In genomic region chr11:114147389-114148382, GRCh38 we compare ENCODE assay signal across 10 cellular contexts.
DNase-seq lines count a peak whose midpoint lies in the region; ATAC-seq and TF ChIP-seq lines count a peak whose summit lies in the region.
"Had no signal": no experiment of that assay in that cellular context is flagged by ENCODE, and none has a peak within 500 bp of the region (broad histone marks: within the 10 kb centered on the region; RNA-seq: fewer than 3 reads in every experiment).

No MANE protein-coding gene starts in this region.

- ATAC-seq in GM18517 (IDR thresholded peaks at IDR 0.05; ENCODE audit: unreplicated experiment) = no peak
- ATAC-seq: CD8-positive, alpha-beta T cell had no signal

- H3F3A ChIP-seq in GM23248 (ENCODE audit: insufficient read depth) (no peaks in the 10 kb centered on the region; the same call in 1 of the 2 replicates), smooth muscle cell (ENCODE audit: low read depth) (peaks cover 31% of the 10 kb centered on the region)

- H3K27ac ChIP-seq in GM23248 = no peak overlapping the region
- H3K27ac ChIP-seq in layer of hippocampus (ENCODE audit: low read depth, low read length) = peak overlapping the region; percentile 44
- H3K27ac ChIP-seq in smooth muscle cell (ENCODE audit: low read depth) = peak overlapping the region; percentile 39

- H2AFZ ChIP-seq in GM23248 (no peak overlapping the region), smooth muscle cell (ENCODE audit: low read depth) (no peak overlapping the region)

- H3K4me2 ChIP-seq in GM23248 (ENCODE audit: unreplicated experiment) = no peak overlapping the region
- H3K4me2 ChIP-seq in smooth muscle cell = peak overlapping the region; percentile 37

- no peaks in the 10 kb centered on the region for H3K36me3 ChIP-seq in GM23248 (ENCODE audit: low read depth)
- H3K36me3 ChIP-seq in smooth muscle cell (ENCODE audit: low read depth) = no peaks in the 10 kb centered on the region

- peaks cover 13% of the 10 kb centered on the region; the same call in 1 of the 2 replicates for H3K4me1 ChIP-seq in GM23248 (ENCODE audit: insufficient read depth)
- peaks cover 38% of the 10 kb centered on the region for H3K4me1 ChIP-seq in smooth muscle cell (ENCODE audit: low read depth)

- H3K9me3 ChIP-seq in GM23248 (ENCODE audit: low read depth) (no peaks in the 10 kb centered on the region), smooth muscle cell (replicated peaks; ENCODE audit: low read depth) (no peaks in the 10 kb centered on the region)

- DNase-seq in GM23248 = peak; percentile 28
- peak; percentile 56 to 57 for DNase-seq in cardiac fibroblast (ENCODE audit: low read depth in 2 of 2)
- DNase-seq in smooth muscle cell (lab: John Stamatoyannopoulos, UW; ENCODE audit: unreplicated experiment) = no peak
- DNase-seq in activated CD8-positive, alpha-beta memory T cell treated with anti-CD3 and anti-CD28 coated beads, Interleukin-2, amount 50 U/mL, for 4 hours = no peak
- DNase-seq in AG20443 (ENCODE audit: low spot score) = no peak
- no peak for DNase-seq in stimulated activated CD4-positive, alpha-beta T cell treated with anti-CD3 and anti-CD28 coated beads, Interleukin-2, amount 100 ng/mL, for 24 hours
- DNase-seq: activated B cell treated with CpG ODN at 0.5 μM for 24 hours; CD8-positive, alpha-beta T cell had no signal

- H3K9ac ChIP-seq in GM23248 = no peak overlapping the region
- H3K9ac ChIP-seq in smooth muscle cell (ENCODE audit: low read depth) = no peak overlapping the region

- no peak overlapping the region for H3K4me3 ChIP-seq in GM23248
- no peak overlapping the region for H3K4me3 ChIP-seq in cardiac fibroblast (replicated peaks in 1 of 2; ENCODE audit: low read depth in 2 of 2, low read length in 2 of 2)
- H3K4me3 ChIP-seq in smooth muscle cell = no peak overlapping the region

- no peaks in the 10 kb centered on the region for H3K9me2 ChIP-seq in GM23248 (ENCODE audit: insufficient read depth)

- 45 to 47% methylated on average over 10 of the region's 10 CpGs for WGBS in GM23248 (ENCODE audit: low coverage in 1 of 2, low lambda C conversion rate in 2 of 2, missing lambda C conversion rate in 2 of 2), 2 experiments
- 56% methylated on average over 10 of the region's 10 CpGs for WGBS in smooth muscle cell (ENCODE audit: low lambda C conversion rate)

- in situ Hi-C loops in GM23248 (cut with MboI) = no loop called here

- H3K27me3 ChIP-seq in GM23248 (replicated peaks; ENCODE audit: insufficient read depth) (peaks cover 7% of the 10 kb centered on the region), layer of hippocampus (ENCODE audit: control insufficient read depth, insufficient read depth, low read length) (no peaks in the 10 kb centered on the region), smooth muscle cell (ENCODE audit: low read depth) (no peaks in the 10 kb centered on the region)

- H3K79me2 ChIP-seq in GM23248 (ENCODE audit: insufficient read depth) = no peaks in the 10 kb centered on the region
- no peaks in the 10 kb centered on the region for H3K79me2 ChIP-seq in smooth muscle cell (ENCODE audit: low read depth)

- TF ChIP-seq CTCF in cardiac fibroblast (IDR thresholded peaks at IDR 0.05; ENCODE audit: low read depth, low read length) = no peak
- TF ChIP-seq CTCF in smooth muscle cell (IDR thresholded peaks at IDR 0.05; ENCODE audit: borderline replicate concordance, insufficient read depth, poor library complexity, severe bottlenecking) = no peak

- no peaks in the 10 kb centered on the region for H4K20me1 ChIP-seq in GM23248 (ENCODE audit: insufficient read depth)
- no peaks in the 10 kb centered on the region for H4K20me1 ChIP-seq in smooth muscle cell (ENCODE audit: low read depth)

Comparison
In these comparisons a context has a peak if more than half of its experiments do, and no peak if none do; other contexts are left out.
1. DNase-seq: peak in GM23248 (single experiment) and cardiac fibroblast (2 of 2); none in smooth muscle cell (single experiment), activated CD8-positive, alpha-beta memory T cell treated with anti-CD3 and anti-CD28 coated beads, Interleukin-2, amount 50 U/mL, for 4 hours (single experiment), AG20443 (single experiment) and stimulated activated CD4-positive, alpha-beta T cell treated with anti-CD3 and anti-CD28 coated beads, Interleukin-2, amount 100 ng/mL, for 24 hours (0 of 2).